Comparison of ENCODE assay signal across 25 cellular contexts in the genomic region with DNA sequence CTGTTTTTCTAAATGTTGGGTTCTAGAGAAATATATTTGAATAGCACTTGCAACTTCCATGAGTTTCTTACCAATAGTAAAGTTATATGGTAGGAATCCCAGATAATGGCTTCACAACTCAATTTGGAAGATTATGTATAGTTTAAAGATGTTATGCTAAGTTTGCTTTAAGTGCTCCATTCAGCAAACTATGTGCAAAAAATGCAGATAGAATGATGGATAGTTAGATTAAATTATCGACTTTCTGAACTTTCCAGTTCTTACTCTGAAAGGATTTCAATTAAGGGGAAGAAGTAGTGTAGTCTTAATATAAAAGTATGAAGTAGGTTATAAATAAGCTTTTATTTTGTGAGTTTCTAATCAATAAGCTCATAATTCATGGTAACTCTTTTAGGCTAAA.
"Had no signal": no experiment of that assay in that cellular context is flagged by ENCODE, and none has a peak within 500 bp of the region (broad histone marks: within the 10 kb centered on the region; RNA-seq: fewer than 3 reads in every experiment).

No MANE protein-coding gene starts in this region.

- H3K4me1 ChIP-seq: tibial artery had no signal

- ATAC-seq: naive thymus-derived CD8-positive, alpha-beta T cell; stimulated activated memory B cell treated with anti-CD40 and anti-IgM and Interleukin-4, amounts not matched to agents 10 μg/mL and 1 μg/mL and 100 μg/mL, for 72 hours; stimulated activated naive CD8-positive, alpha-beta T cell treated with anti-CD3 and anti-CD28 coated beads, Interleukin-15, Interleukin-2, amounts not matched to agents 100 U/mL and 50 U/mL, for 24 hours had no signal

- DNase-seq: dermis blood vessel endothelial cell; effector memory CD4-positive, alpha-beta T cell; gastrocnemius medialis; heart left ventricle; left cardiac atrium; left lung; mesendoderm; midbrain; naive thymus-derived CD8-positive, alpha-beta T cell; nephron progenitor cell; nucleus accumbens; ovary; posterior cingulate gyrus; psoas muscle; right cardiac atrium; sigmoid colon; spleen; stimulated activated CD4-positive, alpha-beta T cell treated with anti-CD3 and anti-CD28 coated beads, Interleukin-4, amount 100 ng/mL, for 4 hours; stimulated activated naive CD8-positive, alpha-beta T cell treated with anti-CD3 and anti-CD28 coated beads, Interleukin-15, Interleukin-2, amounts not matched to agents 100 U/mL and 50 U/mL, for 24 hours; testis; tibial artery had no signal

- H3K27ac Mint-ChIP-seq: naive thymus-derived CD8-positive, alpha-beta T cell; nephron progenitor cell; stimulated activated memory B cell treated with anti-CD40 and anti-IgM and Interleukin-4, amounts not matched to agents 10 μg/mL and 1 μg/mL and 100 μg/mL, for 72 hours had no signal

- H3K36me3 Mint-ChIP-seq: naive thymus-derived CD8-positive, alpha-beta T cell; stimulated activated memory B cell treated with anti-CD40 and anti-IgM and Interleukin-4, amounts not matched to agents 10 μg/mL and 1 μg/mL and 100 μg/mL, for 72 hours; type B pancreatic cell had no signal

- H3K9me3 Mint-ChIP-seq: naive thymus-derived CD8-positive, alpha-beta T cell; stimulated activated memory B cell treated with anti-CD40 and anti-IgM and Interleukin-4, amounts not matched to agents 10 μg/mL and 1 μg/mL and 100 μg/mL, for 72 hours; type B pancreatic cell had no signal

- H3K27me3 ChIP-seq: gastrocnemius medialis, heart left ventricle, hepatocyte, left lung, ovary, sigmoid colon, spleen, testis, tibial artery had no signal

- H3K27ac ChIP-seq: coronary artery, tibial artery had no signal

- H3K79me2 ChIP-seq: hepatocyte had no signal

- H3K4me3 Mint-ChIP-seq: naive thymus-derived CD8-positive, alpha-beta T cell; nephron progenitor cell; stimulated activated memory B cell treated with anti-CD40 and anti-IgM and Interleukin-4, amounts not matched to agents 10 μg/mL and 1 μg/mL and 100 μg/mL, for 72 hours; type B pancreatic cell had no signal

- H3K27me3 Mint-ChIP-seq: naive thymus-derived CD8-positive, alpha-beta T cell; stimulated activated memory B cell treated with anti-CD40 and anti-IgM and Interleukin-4, amounts not matched to agents 10 μg/mL and 1 μg/mL and 100 μg/mL, for 72 hours; type B pancreatic cell had no signal

- H3K36me3 ChIP-seq: gastrocnemius medialis, heart left ventricle, left lung, ovary, sigmoid colon, spleen, tibial artery had no signal

- H3K9me3 ChIP-seq: gastrocnemius medialis, heart left ventricle, left lung, ovary, psoas muscle, sigmoid colon, spleen, testis, tibial artery had no signal

- H3K4me3 ChIP-seq: coronary artery, gastrocnemius medialis, heart left ventricle, hepatocyte, left lung, ovary, psoas muscle, sigmoid colon, spleen, testis, tibial artery had no signal

- H2AFZ ChIP-seq: hepatocyte had no signal

- H3K4me1 Mint-ChIP-seq: naive thymus-derived CD8-positive, alpha-beta T cell; stimulated activated memory B cell treated with anti-CD40 and anti-IgM and Interleukin-4, amounts not matched to agents 10 μg/mL and 1 μg/mL and 100 μg/mL, for 72 hours had no signal
